2 cellular contexts compared by ENCODE assay signal in genomic region chr2:117703868-117704267, GRCh38.
TF ChIP-seq lines count a peak whose summit lies in the region.

No MANE protein-coding gene starts in this region.

TF ChIP-seq in H1, 55 proteins besides CTCF, POLR2A, EP300 and RAD21 (continued from another document):
- TF ChIP-seq CHD7 (IDR thresholded peaks at IDR 0.05; ENCODE audit: insufficient replicate concordance, low read length) (no peak), SP2 (IDR thresholded peaks at IDR 0.05; ENCODE audit: low read length) (no peak)

TF ChIP-seq in neural cell, 6 proteins besides CTCF, POLR2A, EP300 and RAD21 (continued from another document):
- TF ChIP-seq SMC3 (conservative IDR thresholded peaks at IDR 0.05; ENCODE audit: poor library complexity) = peak; percentile 24
